In the genomic region with DNA sequence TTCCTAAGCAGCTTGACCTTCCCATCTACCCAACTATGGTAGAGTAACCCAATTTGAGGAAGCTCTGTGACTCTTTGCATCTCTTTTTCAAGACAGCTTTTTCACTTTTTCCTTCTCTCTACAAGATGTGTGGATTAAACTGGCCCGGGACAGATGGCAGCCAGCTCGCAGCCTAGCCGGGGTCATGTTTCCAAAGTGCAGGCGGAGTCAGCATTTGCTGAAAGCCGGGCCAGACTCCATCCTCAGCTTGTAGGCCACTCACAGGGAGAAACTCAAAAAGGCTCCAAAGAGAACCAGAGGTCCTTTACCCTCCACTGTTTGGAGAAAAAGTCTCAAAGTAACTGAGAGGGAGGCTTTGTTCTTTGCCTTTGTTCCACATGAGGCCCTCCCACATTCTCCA, we compare ENCODE assay signal across 27 cellular contexts.
DNase-seq lines count a peak whose midpoint lies in the region; ATAC-seq and TF ChIP-seq lines count a peak whose summit lies in the region.
"Had no signal": no experiment of that assay in that cellular context is flagged by ENCODE, and none has a peak within 500 bp of the region (broad histone marks: within the 10 kb centered on the region; RNA-seq: fewer than 3 reads in every experiment).

No MANE protein-coding gene starts in this region.

- DNase-seq in cardiac muscle cell (ENCODE audit: low read depth in 1 of 2, low spot score in 1 of 2) (peak in 1 of 2 donors; percentile 61), left ventricle myocardium inferior (no peak), SJCRH30 (peak; percentile 55 to 72), glutamatergic neuron (peak; percentile 71), NOMO-1 (lab: John Stamatoyannopoulos, UW; ENCODE audit: unreplicated experiment in 2 of 2) (no peak), natural killer cell (no peak)
- DNase-seq: activated CD4-positive, alpha-beta memory T cell treated with anti-CD3 and anti-CD28 coated beads for 36 hours; activated naive CD4-positive, alpha-beta T cell; activated T-cell treated with anti-CD3 and anti-CD28 coated beads for 4 hours; caudate nucleus; DMS153; effector memory CD4-positive, alpha-beta T cell; GF-D8; head of caudate nucleus; mammary epithelial cell; MG63; naive thymus-derived CD4-positive, alpha-beta T cell; NCI-H1930; NCI-H510A treated with DMSO at 0.1 percent for 48 hours; posterior cingulate gyrus; stimulated activated CD4-positive, alpha-beta T cell treated with anti-CD3 and anti-CD28 coated beads, Interleukin-2, amount 100 ng/mL, for 48 hours; stimulated activated naive CD8-positive, alpha-beta T cell treated with anti-CD3 and anti-CD28 coated beads, Interleukin-15, amount 100 ng/mL, for 72 hours; upper lobe of left lung had no signal

- H3K36me3 Mint-ChIP-seq in glutamatergic neuron (ENCODE audit: unreplicated experiment) (no peaks in the 10 kb centered on the region), natural killer cell (no peaks in the 10 kb centered on the region)
- H3K36me3 Mint-ChIP-seq: activated CD4-positive, alpha-beta memory T cell treated with anti-CD3 and anti-CD28 coated beads for 36 hours; naive thymus-derived CD4-positive, alpha-beta T cell had no signal

- H3K4me1 ChIP-seq in cardiac muscle cell (ENCODE audit: low read depth) (peaks cover 18% of the 10 kb centered on the region), left ventricle myocardium inferior (peaks cover 5% of the 10 kb centered on the region), SJCRH30 (peaks cover 10% of the 10 kb centered on the region)
- H3K4me1 ChIP-seq: upper lobe of left lung had no signal

- H3K27ac ChIP-seq in cardiac muscle cell (peak overlapping the region; percentile 70), left ventricle myocardium inferior (replicated peaks) (no peak overlapping the region), SJCRH30 (no peak overlapping the region)
- H3K27ac ChIP-seq: upper lobe of left lung had no signal

- no peak overlapping the region for H3K4me3 Mint-ChIP-seq in glutamatergic neuron (ENCODE audit: unreplicated experiment)
- H3K4me3 Mint-ChIP-seq in natural killer cell: no peak overlapping the region
- H3K4me3 Mint-ChIP-seq: activated CD4-positive, alpha-beta memory T cell treated with anti-CD3 and anti-CD28 coated beads for 36 hours; naive thymus-derived CD4-positive, alpha-beta T cell; stimulated activated naive CD8-positive, alpha-beta T cell treated with anti-CD3 and anti-CD28 coated beads, Interleukin-15, amount 100 ng/mL, for 72 hours; T-helper 1 cell treated with Interleukin-12 subunit alpha and Interleukin-12 subunit beta and Interleukin-4 antibody, amounts not matched to agents 30 μg/mL and 1 μg/mL, for 36 hours had no signal

- H3K27me3 ChIP-seq in cardiac muscle cell: no peaks in the 10 kb centered on the region
- no peaks in the 10 kb centered on the region for H3K27me3 ChIP-seq in left ventricle myocardium inferior (ENCODE audit: low read depth)
- no peaks in the 10 kb centered on the region for H3K27me3 ChIP-seq in SJCRH30
- H3K27me3 ChIP-seq: upper lobe of left lung had no signal

- H3K36me3 ChIP-seq in cardiac muscle cell (no peaks in the 10 kb centered on the region), left ventricle myocardium inferior (no peaks in the 10 kb centered on the region), SJCRH30 (no peaks in the 10 kb centered on the region)
- H3K36me3 ChIP-seq: MG63, upper lobe of left lung had no signal

- H3K4me1 Mint-ChIP-seq in glutamatergic neuron (ENCODE audit: low read depth, unreplicated experiment): peaks cover 24% of the 10 kb centered on the region
- H3K4me1 Mint-ChIP-seq in natural killer cell: no peaks in the 10 kb centered on the region
- H3K4me1 Mint-ChIP-seq: naive thymus-derived CD4-positive, alpha-beta T cell; stimulated activated naive CD8-positive, alpha-beta T cell treated with anti-CD3 and anti-CD28 coated beads, Interleukin-15, amount 100 ng/mL, for 72 hours had no signal

- no peak for ATAC-seq in GM19324 (IDR thresholded peaks at IDR 0.05; ENCODE audit: low FRiP score, unreplicated experiment)
- no peak for ATAC-seq in HG02798 (IDR thresholded peaks at IDR 0.05; ENCODE audit: poor library complexity, unreplicated experiment)
- no peak for ATAC-seq in natural killer cell
- ATAC-seq: HCT116; naive thymus-derived CD4-positive, alpha-beta T cell; stimulated activated naive CD8-positive, alpha-beta T cell treated with anti-CD3 and anti-CD28 coated beads, Interleukin-15, amount 100 ng/mL, for 72 hours had no signal

- no peak for TF ChIP-seq CTCF in cardiac muscle cell (IDR thresholded peaks at IDR 0.05; ENCODE audit: low read depth, low read length)
- TF ChIP-seq CTCF in left ventricle myocardium inferior (IDR thresholded peaks at IDR 0.05; ENCODE audit: borderline replicate concordance): no peak
- TF ChIP-seq CTCF in glutamatergic neuron (IDR thresholded peaks at IDR 0.05; ENCODE audit: partially characterized antibody, unreplicated experiment): no peak
- TF ChIP-seq CTCF in natural killer cell (IDR thresholded peaks at IDR 0.05): no peak

- H3K27ac Mint-ChIP-seq in glutamatergic neuron (ENCODE audit: unreplicated experiment) (peak overlapping the region; percentile 88), natural killer cell (no peak overlapping the region)
- H3K27ac Mint-ChIP-seq: activated CD4-positive, alpha-beta memory T cell treated with anti-CD3 and anti-CD28 coated beads for 36 hours; naive thymus-derived CD4-positive, alpha-beta T cell; stimulated activated naive CD8-positive, alpha-beta T cell treated with anti-CD3 and anti-CD28 coated beads, Interleukin-15, amount 100 ng/mL, for 72 hours; T-helper 1 cell treated with Interleukin-12 subunit alpha and Interleukin-12 subunit beta and Interleukin-4 antibody, amounts not matched to agents 30 μg/mL and 1 μg/mL, for 36 hours had no signal

- H3K4me3 ChIP-seq in cardiac muscle cell (no peak overlapping the region), left ventricle myocardium inferior (no peak overlapping the region), SJCRH30 (no peak overlapping the region)
- H3K4me3 ChIP-seq: MG63, upper lobe of left lung had no signal

- no peaks in the 10 kb centered on the region for H3K9me3 ChIP-seq in cardiac muscle cell (ENCODE audit: low read depth)
- H3K9me3 ChIP-seq in left ventricle myocardium inferior (replicated peaks): no peaks in the 10 kb centered on the region
- H3K9me3 ChIP-seq in SJCRH30 (replicated peaks): no peaks in the 10 kb centered on the region
- H3K9me3 ChIP-seq: MG63, upper lobe of left lung had no signal

- peaks cover 4% of the 10 kb centered on the region for H3K9me3 Mint-ChIP-seq in glutamatergic neuron (ENCODE audit: unreplicated experiment)
- no peaks in the 10 kb centered on the region for H3K9me3 Mint-ChIP-seq in natural killer cell
- H3K9me3 Mint-ChIP-seq: activated CD4-positive, alpha-beta memory T cell treated with anti-CD3 and anti-CD28 coated beads for 36 hours; naive thymus-derived CD4-positive, alpha-beta T cell; stimulated activated naive CD8-positive, alpha-beta T cell treated with anti-CD3 and anti-CD28 coated beads, Interleukin-15, amount 100 ng/mL, for 72 hours had no signal

- H3K27me3 Mint-ChIP-seq in glutamatergic neuron (ENCODE audit: unreplicated experiment): peaks cover 4% of the 10 kb centered on the region
- H3K27me3 Mint-ChIP-seq in natural killer cell (ENCODE audit: low read depth in 2 of 2): peaks cover 9% of the 10 kb centered on the region in 2 donors

- intact Hi-C loops in left ventricle myocardium inferior (cut with micrococcal nuclease): no loop called here
- intact Hi-C loops in natural killer cell (cut with micrococcal nuclease): no loop called here

Comparison
In these comparisons a context has a peak if more than half of its experiments do, and no peak if none do; other contexts are left out.
1. DNase-seq: peak in SJCRH30 (2 of 2) and glutamatergic neuron (single experiment); none in left ventricle myocardium inferior (single experiment), NOMO-1 (0 of 2) and natural killer cell (single experiment).